ENCODE assay signal across 18 cellular contexts in the genomic region with DNA sequence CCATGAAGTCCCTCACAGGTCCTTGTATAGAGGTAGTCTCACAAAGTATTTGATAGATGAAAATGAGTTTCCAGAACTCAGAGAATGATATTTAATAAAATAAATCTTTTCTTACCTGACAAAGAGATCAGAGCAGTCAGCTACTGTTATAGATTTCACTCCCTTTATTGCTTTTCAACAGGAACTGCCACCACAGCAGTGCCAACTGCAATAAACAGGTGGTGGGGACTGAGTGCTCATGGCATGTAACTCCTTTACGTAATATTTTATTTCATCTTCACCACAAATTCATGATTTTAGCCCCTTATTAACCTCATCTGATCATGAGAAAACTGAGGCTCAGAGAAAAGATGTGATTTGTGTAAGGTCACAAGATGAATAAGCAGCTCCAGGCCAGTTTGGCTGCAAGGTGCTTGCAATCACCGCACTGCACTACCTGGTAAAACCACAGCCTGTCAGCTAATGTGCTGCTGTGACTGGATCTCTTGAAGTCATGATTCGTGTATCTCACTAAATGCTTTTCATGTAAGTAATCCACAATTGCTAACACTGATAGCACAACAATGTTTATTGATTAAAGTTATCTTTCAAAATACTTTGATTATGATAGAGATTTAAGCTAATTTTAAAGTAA.
A peak's percentile ranks its signal among the peaks of the same experiment; 100 is the strongest.
DNase-seq lines count a peak whose midpoint lies in the region; ATAC-seq, FAIRE-seq and TF ChIP-seq lines count a peak whose summit lies in the region.
"Had no signal": no experiment of that assay in that cellular context is flagged by ENCODE, and none has a peak within 500 bp of the region (broad histone marks: within the 10 kb centered on the region; RNA-seq: fewer than 3 reads in every experiment).

No MANE protein-coding gene starts in this region.

- FAIRE-seq in urothelium cell line (lab: Jason Lieb, UNC), result peak; percentile 5
- FAIRE-seq: A549, GM12878, H1 had no signal

- H3K4me3 ChIP-seq in mammary epithelial cell (replicated peaks in 1 of 3; ENCODE audit: insufficient read depth in 1 of 3, low read depth in 2 of 3, low read length in 3 of 3), result no peak overlapping the region
- H3K4me3 ChIP-seq in breast epithelium, result no peak overlapping the region
- no peak overlapping the region for H3K4me3 ChIP-seq in mucosa of descending colon
- H3K4me3 ChIP-seq: A549; BLaER1 treated with 17β-estradiol and CSF1 and Interleukin-3, amounts not matched to agents 10 nM and 100 nM; GM12878; HAP-1 had no signal

- H3K27ac ChIP-seq in mammary epithelial cell (ENCODE audit: insufficient read depth, low read depth, low read length) (no peak overlapping the region), breast epithelium (no peak overlapping the region), VCaP (peak overlapping the region; percentile 11; the same call in 1 of the 2 replicates)
- H3K27ac ChIP-seq: 22Rv1, A549, HL-60 had no signal

- WGBS in mammary epithelial cell (ENCODE audit: low coverage, missing lambda C conversion rate), result 66% methylated on average over 3 of the region's 3 CpGs

- H3K9me3 ChIP-seq in mammary epithelial cell (replicated peaks; ENCODE audit: insufficient read depth, low read length) (no peaks in the 10 kb centered on the region), breast epithelium (peaks cover 0 to 14% of the 10 kb centered on the region in 2 donors), mucosa of descending colon (no peaks in the 10 kb centered on the region)
- H3K9me3 ChIP-seq: A549 had no signal

- DNase-seq in mammary epithelial cell, result peak; percentile 35
- DNase-seq in breast epithelium (ENCODE audit: low spot score in 2 of 2), result no peak
- peak in 2 of 3 donors; percentile 41 to 46 for DNase-seq in mucosa of descending colon
- no peak for DNase-seq in urothelium cell line (ENCODE audit: low spot score)
- DNase-seq in stimulated activated naive CD4-positive, alpha-beta T cell (lab: John Stamatoyannopoulos, UW), result no peak
- no peak for DNase-seq in AG20443 (ENCODE audit: low spot score)
- DNase-seq in medulla oblongata (ENCODE audit: extremely low spot score), result no peak
- DNase-seq: Calu3; CD8-positive, alpha-beta T cell; DMS79 treated with DMSO at 0.1 percent for 48 hours had no signal

- no peak overlapping the region for H3K9ac ChIP-seq in mammary epithelial cell (ENCODE audit: insufficient read depth, low read length)
- H3K9ac ChIP-seq: BLaER1 treated with 17β-estradiol and CSF1 and Interleukin-3, amounts not matched to agents 10 nM and 100 nM had no signal

- H3K4me1 ChIP-seq in mammary epithelial cell (ENCODE audit: insufficient read depth, low read length) (peaks cover 15% of the 10 kb centered on the region), breast epithelium (no peaks in the 10 kb centered on the region), mucosa of descending colon (ENCODE audit: low read depth) (peaks cover 12% of the 10 kb centered on the region)
- H3K4me1 ChIP-seq: A549, HAP-1 had no signal

- peak; percentile 85 for ATAC-seq in mucosa of descending colon
- ATAC-seq: A549; CD8-positive, alpha-beta T cell; GM12878 had no signal

- H3K36me3 ChIP-seq in mammary epithelial cell (ENCODE audit: insufficient read depth, low read length), result no peaks in the 10 kb centered on the region
- H3K36me3 ChIP-seq in breast epithelium, result no peaks in the 10 kb centered on the region
- H3K36me3 ChIP-seq in mucosa of descending colon (ENCODE audit: low read depth), result no peaks in the 10 kb centered on the region
- H3K36me3 ChIP-seq: BLaER1 treated with 17β-estradiol and CSF1 and Interleukin-3, amounts not matched to agents 10 nM and 100 nM; HAP-1 had no signal

- no peaks in the 10 kb centered on the region for H4K20me1 ChIP-seq in mammary epithelial cell (ENCODE audit: insufficient read depth, low read length)
- H4K20me1 ChIP-seq: BLaER1 treated with 17β-estradiol and CSF1 and Interleukin-3, amounts not matched to agents 10 nM and 100 nM had no signal

- H3K79me2 ChIP-seq in mammary epithelial cell (ENCODE audit: insufficient read depth, low read length), result no peaks in the 10 kb centered on the region

- TF ChIP-seq CTCF in mammary epithelial cell (conservative IDR thresholded peaks at IDR 0.05 in 1 of 2, IDR thresholded peaks at IDR 0.05 in 1 of 2; ENCODE audit: extremely low read depth in 1 of 2, insufficient read depth in 1 of 2, low read depth in 1 of 2, low read length in 2 of 2) (no peak), breast epithelium (IDR thresholded peaks at IDR 0.05) (no peak), VCaP (conservative IDR thresholded peaks at IDR 0.05) (0 out of 2 replicates have a peak, but pooled peaks have one; percentile 3), mucosa of descending colon (IDR thresholded peaks at IDR 0.05) (no peak)

- no peak overlapping the region for H2AFZ ChIP-seq in mammary epithelial cell (ENCODE audit: low read depth, low read length)

- intact Hi-C loops in mammary epithelial cell (cut with micrococcal nuclease), result loop anchor here (5.0 kb wide), 1 partner anchor 551 kb away; no protein-coding TSS in a partner anchor
- intact Hi-C loops in breast epithelium (cut with DNase I; ENCODE audit: low total_unique reads), result no loop called here
- intact Hi-C loops in mucosa of descending colon (cut with DNase I, micrococcal nuclease), result no loop called here

- TF ChIP-seq POLR2A in breast epithelium (IDR thresholded peaks at IDR 0.05), result no peak

- in situ Hi-C loops in mammary epithelial cell (cut with MboI; ENCODE audit: low sequenced_read_pairs in 2 of 2), result no loop called here

- H3K27me3 ChIP-seq in mammary epithelial cell (ENCODE audit: insufficient read depth, low read length) (no peaks in the 10 kb centered on the region), breast epithelium (no peaks in the 10 kb centered on the region)
- H3K27me3 ChIP-seq: BLaER1 treated with 17β-estradiol and CSF1 and Interleukin-3, amounts not matched to agents 10 nM and 100 nM had no signal

- no TSS peak for BruUV-seq in mammary epithelial cell (replicated peaks; lab: Mats Ljungman, UMichigan)

- dilution Hi-C loops in mammary epithelial cell (cut with HindIII; ENCODE audit: low sequenced_read_pairs), result no loop called here

- no peak overlapping the region for H3K4me2 ChIP-seq in mammary epithelial cell (ENCODE audit: insufficient read depth, low read depth, low read length)
- H3K4me2 ChIP-seq: A549 had no signal

- CTCF ChIA-PET in mammary epithelial cell (lab: Charles Lee; ENCODE audit: low non-redundant PET), result interaction anchor here (0.6 kb wide), 1 partner anchor 28 kb away, joined by 3 read pairs; no protein-coding TSS in a partner anchor

Comparison
In these comparisons a context has a peak if more than half of its experiments do, and no peak if none do; other contexts are left out.
1. DNase-seq: peak in mammary epithelial cell (single experiment) and mucosa of descending colon (2 of 3); none in breast epithelium (0 of 2), urothelium cell line (single experiment), stimulated activated naive CD4-positive, alpha-beta T cell (0 of 6), AG20443 (single experiment) and medulla oblongata (single experiment).